In genomic region chr6:87919416-87919815, GRCh38 we compare ENCODE assay signal across 34 cellular contexts.
"Had no signal": no experiment of that assay in that cellular context is flagged by ENCODE, and none has a peak within 500 bp of the region (broad histone marks: within the 10 kb centered on the region; RNA-seq: fewer than 3 reads in every experiment).

No MANE protein-coding gene starts in this region.

- H3K27ac ChIP-seq: cardiac muscle cell, coronary artery, WERI-Rb-1 had no signal

- H3K27me3 ChIP-seq: cardiac muscle cell, MG63 had no signal

- H3K36me3 Mint-ChIP-seq: activated CD8-positive, alpha-beta memory T cell treated with anti-CD3 and anti-CD28 coated beads, Interleukin-2, amount 10 ng/mL, durations not matched to agents 7 days and 5 days; activated naive CD8-positive, alpha-beta T cell treated with anti-CD3 and anti-CD28 coated beads for 36 hours had no signal

- H3K27ac Mint-ChIP-seq: activated CD4-positive, alpha-beta memory T cell treated with anti-CD3 and anti-CD28 coated beads, Interleukin-2, amount 10 ng/mL, durations not matched to agents 7 days and 5 days; activated CD8-positive, alpha-beta memory T cell treated with anti-CD3 and anti-CD28 coated beads, Interleukin-2, amount 10 ng/mL, durations not matched to agents 7 days and 5 days; activated naive CD8-positive, alpha-beta T cell treated with anti-CD3 and anti-CD28 coated beads for 36 hours had no signal

- H3K9me3 Mint-ChIP-seq: activated CD4-positive, alpha-beta memory T cell treated with anti-CD3 and anti-CD28 coated beads, Interleukin-2, amount 10 ng/mL, durations not matched to agents 7 days and 5 days; activated naive CD8-positive, alpha-beta T cell treated with anti-CD3 and anti-CD28 coated beads for 36 hours; central memory CD8-positive, alpha-beta T cell had no signal

- H3K4me3 ChIP-seq: cardiac muscle cell, coronary artery, MG63 had no signal

- ATAC-seq: activated CD8-positive, alpha-beta memory T cell treated with anti-CD3 and anti-CD28 coated beads, Interleukin-2, amount 10 ng/mL, durations not matched to agents 7 days and 5 days; Panc1 had no signal

- DNase-seq: activated CD4-positive, alpha-beta memory T cell treated with anti-CD3 and anti-CD28 coated beads, Interleukin-2, amount 10 ng/mL, durations not matched to agents 7 days and 5 days; activated CD4-positive, alpha-beta T cell treated with anti-CD3 and anti-CD28 coated beads for 1 hour; activated CD4-positive, alpha-beta T cell treated with anti-CD3 and anti-CD28 coated beads for 48 hours; activated CD4-positive, CD25-positive, alpha-beta regulatory T cell; activated CD8-positive, alpha-beta memory T cell treated with anti-CD3 and anti-CD28 coated beads for 24 hours; activated CD8-positive, alpha-beta memory T cell treated with anti-CD3 and anti-CD28 coated beads, Interleukin-2, amount 10 ng/mL, durations not matched to agents 7 days and 5 days; activated CD8-positive, alpha-beta memory T cell treated with anti-CD3 and anti-CD28 coated beads, Interleukin-2, amount 50 U/mL, for 48 hours; activated effector memory CD4-positive, alpha-beta T cell treated with Interleukin-2 at 50 U/mL for 16 hours; activated naive CD4-positive, alpha-beta T cell; activated naive CD4-positive, alpha-beta T cell treated with anti-CD3 and anti-CD28 coated beads, Interleukin-2, amount 50 U/mL, for 16 hours; activated naive CD8-positive, alpha-beta T cell treated with anti-CD3 and anti-CD28 coated beads for 36 hours; activated T-cell treated with anti-CD3 and anti-CD28 coated beads, Interleukin-2, amount 50 U/mL, for 48 hours; amniotic stem cell; aorta; MG63; MV-4-11; NCI-H1092 treated with DMSO at 0.1 percent for 48 hours; NCI-H1417; NCI-H146; NCI-H187; NCI-H2029 treated with DMSO at 0.1 percent for 48 hours; NCI-H2107; NCI-H2171; NCI-H226; NCI-H446 treated with DMSO at 0.1 percent for 48 hours; NCI-H69; NCI-H82; SIG-M5; T1000; WERI-Rb-1 had no signal

- H3K4me3 Mint-ChIP-seq: activated CD4-positive, alpha-beta memory T cell treated with anti-CD3 and anti-CD28 coated beads, Interleukin-2, amount 10 ng/mL, durations not matched to agents 7 days and 5 days; activated CD8-positive, alpha-beta memory T cell treated with anti-CD3 and anti-CD28 coated beads, Interleukin-2, amount 10 ng/mL, durations not matched to agents 7 days and 5 days; activated naive CD8-positive, alpha-beta T cell treated with anti-CD3 and anti-CD28 coated beads for 36 hours; central memory CD8-positive, alpha-beta T cell had no signal

- H3K9me3 ChIP-seq: MG63 had no signal

- H3K4me1 Mint-ChIP-seq: activated naive CD8-positive, alpha-beta T cell treated with anti-CD3 and anti-CD28 coated beads for 36 hours had no signal

- H3K36me3 ChIP-seq: cardiac muscle cell, MG63, WERI-Rb-1 had no signal
